7 cellular contexts compared by ENCODE assay signal in the genomic region with DNA sequence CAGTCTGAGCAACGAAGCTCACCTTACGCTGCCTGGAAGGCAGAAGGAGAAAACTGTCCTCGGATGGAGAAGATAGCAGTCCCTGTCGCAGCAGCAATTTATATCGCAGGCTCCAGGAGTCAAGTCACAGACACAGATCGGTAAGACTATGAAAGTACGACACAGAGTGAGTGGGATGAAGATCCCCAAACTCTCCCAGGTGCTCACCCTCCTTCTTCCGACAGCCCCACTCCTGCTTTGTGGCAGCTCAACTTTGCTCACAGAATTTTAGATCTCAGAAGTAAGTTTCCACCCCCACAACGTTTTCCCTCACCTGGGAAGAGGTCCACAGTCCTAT. TPM values are rescaled to one million over a fixed set of nuclear protein-coding genes. Genes with fewer than 3 reads are reported as not detected.
DNase-seq lines count a peak whose midpoint lies in the region; ATAC-seq, FAIRE-seq and TF ChIP-seq lines count a peak whose summit lies in the region.

No MANE protein-coding gene starts in this region.

- H4K20me1 ChIP-seq in GM23338 (replicated peaks; ENCODE audit: insufficient read depth): 0 out of 2 replicates have a peak, but pooled peaks cover 4% of the 10 kb centered on the region

- peak overlapping the region; percentile 97 for H3K4me3 Mint-ChIP-seq in GM23338

- peaks cover 17% of the 10 kb centered on the region; the same call in 2 of the 3 replicates for H3K4me1 Mint-ChIP-seq in GM23338

- H3K9ac ChIP-seq in SK-N-MC (ENCODE audit: insufficient read length): peak overlapping the region; percentile 84

- H3F3A ChIP-seq in GM23338 (replicated peaks; ENCODE audit: low read depth): no peaks in the 10 kb centered on the region

- H3K4me1 ChIP-seq in GM23338 (ENCODE audit: insufficient read depth) (peaks cover 8% of the 10 kb centered on the region; the same call in 1 of the 2 replicates), esophagus squamous epithelium (peaks cover 0 to 48% (median 18%) of the 10 kb centered on the region in 3 donors), pancreas (peaks cover 0 to 15% (median 0%) of the 10 kb centered on the region in 3 donors)

- peak overlapping the region; percentile 67; the same call in 1 of the 2 replicates for H3K27ac ChIP-seq in GM23338 (ENCODE audit: low read depth)
- no peak overlapping the region for H3K27ac ChIP-seq in SK-N-MC
- H3K27ac ChIP-seq in esophagus squamous epithelium: peak overlapping the region; percentile 85 to 90 (median 88)
- H3K27ac ChIP-seq in pancreas: peak overlapping the region; percentile 34 to 79 (median 47)

- H3K9me3 ChIP-seq in SK-N-MC (ENCODE audit: low read depth, low read length): no peaks in the 10 kb centered on the region
- no peaks in the 10 kb centered on the region for H3K9me3 ChIP-seq in esophagus squamous epithelium
- H3K9me3 ChIP-seq in pancreas: no peaks in the 10 kb centered on the region

- peaks cover 3% of the 10 kb centered on the region; the same call in 1 of the 2 replicates for H3K9me2 ChIP-seq in GM23338 (ENCODE audit: insufficient read depth)

- peak overlapping the region; percentile 96 for H3K4me2 ChIP-seq in GM23338

- WGBS in esophagus squamous epithelium, 2 donors: 4 to 8% methylated on average over 5 to 8 of the region's 9 CpGs
- 0 to 1% methylated on average over 9 of the region's 9 CpGs for WGBS in pancreas, 2 donors

- FAIRE-seq in pancreas (lab: Jason Lieb, UNC): no peak

- DNase-seq in GM23338 (ENCODE audit: low spot score): peak; percentile 4
- no peak for DNase-seq in SK-N-MC (ENCODE audit: low read depth, low spot score)
- peak; percentile 31 for DNase-seq in esophagus squamous epithelium (lab: John Stamatoyannopoulos, UW)
- no peak for DNase-seq in pancreas
- DNase-seq in NCI-H345 (lab: John Stamatoyannopoulos, UW): no peak
- no peak for DNase-seq in HuH-7.5 (ENCODE audit: low spot score)
- DNase-seq in epidermal melanocyte (ENCODE audit: insufficient read length, low spot score): no peak

- peak overlapping the region; percentile 99 for H3K27ac Mint-ChIP-seq in GM23338

- TF ChIP-seq POLR2A in esophagus squamous epithelium (IDR thresholded peaks at IDR 0.05): no peak

- H3K36me3 Mint-ChIP-seq in GM23338 (ENCODE audit: low read depth): peaks cover 30% of the 10 kb centered on the region

- no peaks in the 10 kb centered on the region for H3K27me3 ChIP-seq in GM23338 (ENCODE audit: insufficient read depth)
- no peaks in the 10 kb centered on the region for H3K27me3 ChIP-seq in esophagus squamous epithelium
- no peaks in the 10 kb centered on the region for H3K27me3 ChIP-seq in pancreas

- peak overlapping the region; percentile 81; the same call in 1 of the 2 replicates for H2AFZ ChIP-seq in GM23338

- intact Hi-C loops in esophagus squamous epithelium (cut with DNase I): loop anchor here (2.0 kb wide), 1 partner anchor 150 kb away; no protein-coding TSS in a partner anchor
- intact Hi-C loops in pancreas (cut with DNase I): loop anchor here in 1 of 3 donors (10.0 kb wide), 1 partner anchor 142 kb away; no protein-coding TSS in a partner anchor

- TF ChIP-seq CTCF in GM23338 (conservative IDR thresholded peaks at IDR 0.05; ENCODE audit: low read depth in 2 of 2) (no peak), esophagus squamous epithelium (IDR thresholded peaks at IDR 0.05) (no peak), pancreas (IDR thresholded peaks at IDR 0.05) (no peak)

- H3K27me3 Mint-ChIP-seq in GM23338 (ENCODE audit: insufficient read depth, low read depth, poor library complexity): peaks cover 5% of the 10 kb centered on the region

- H3K36me3 ChIP-seq in GM23338 (ENCODE audit: insufficient read depth): peaks cover 15% of the 10 kb centered on the region
- H3K36me3 ChIP-seq in SK-N-MC (ENCODE audit: insufficient read depth, low read length): peaks cover 4% of the 10 kb centered on the region; the same call in 1 of the 2 replicates
- H3K36me3 ChIP-seq in esophagus squamous epithelium: peaks cover 0 to 40% (median 0%) of the 10 kb centered on the region in 3 donors
- H3K36me3 ChIP-seq in pancreas: peaks cover 0 to 8% (median 0%) of the 10 kb centered on the region in 3 donors

- H3K4me3 ChIP-seq in GM23338 (peak overlapping the region; percentile 82), SK-N-MC (peak overlapping the region; percentile 87), esophagus squamous epithelium (peak overlapping the region; percentile 71 to 85 (median 82)), pancreas (peak overlapping the region; percentile 69 to 77 (median 72))

- H3K9me3 Mint-ChIP-seq in GM23338: peaks cover 10% of the 10 kb centered on the region

- no peak; the same call in 2 of the 3 replicates for ATAC-seq in GM23338
- peak in 3 of 4 donors; percentile 1 to 6 (median 2) for ATAC-seq in pancreas

- H3K79me2 ChIP-seq in GM23338 (replicated peaks; ENCODE audit: insufficient read depth): peaks cover 32% of the 10 kb centered on the region

TF ChIP-seq in GM23338, 12 proteins besides CTCF, POLR2A, EP300 and RAD21:
- TF ChIP-seq, protein P1, sequence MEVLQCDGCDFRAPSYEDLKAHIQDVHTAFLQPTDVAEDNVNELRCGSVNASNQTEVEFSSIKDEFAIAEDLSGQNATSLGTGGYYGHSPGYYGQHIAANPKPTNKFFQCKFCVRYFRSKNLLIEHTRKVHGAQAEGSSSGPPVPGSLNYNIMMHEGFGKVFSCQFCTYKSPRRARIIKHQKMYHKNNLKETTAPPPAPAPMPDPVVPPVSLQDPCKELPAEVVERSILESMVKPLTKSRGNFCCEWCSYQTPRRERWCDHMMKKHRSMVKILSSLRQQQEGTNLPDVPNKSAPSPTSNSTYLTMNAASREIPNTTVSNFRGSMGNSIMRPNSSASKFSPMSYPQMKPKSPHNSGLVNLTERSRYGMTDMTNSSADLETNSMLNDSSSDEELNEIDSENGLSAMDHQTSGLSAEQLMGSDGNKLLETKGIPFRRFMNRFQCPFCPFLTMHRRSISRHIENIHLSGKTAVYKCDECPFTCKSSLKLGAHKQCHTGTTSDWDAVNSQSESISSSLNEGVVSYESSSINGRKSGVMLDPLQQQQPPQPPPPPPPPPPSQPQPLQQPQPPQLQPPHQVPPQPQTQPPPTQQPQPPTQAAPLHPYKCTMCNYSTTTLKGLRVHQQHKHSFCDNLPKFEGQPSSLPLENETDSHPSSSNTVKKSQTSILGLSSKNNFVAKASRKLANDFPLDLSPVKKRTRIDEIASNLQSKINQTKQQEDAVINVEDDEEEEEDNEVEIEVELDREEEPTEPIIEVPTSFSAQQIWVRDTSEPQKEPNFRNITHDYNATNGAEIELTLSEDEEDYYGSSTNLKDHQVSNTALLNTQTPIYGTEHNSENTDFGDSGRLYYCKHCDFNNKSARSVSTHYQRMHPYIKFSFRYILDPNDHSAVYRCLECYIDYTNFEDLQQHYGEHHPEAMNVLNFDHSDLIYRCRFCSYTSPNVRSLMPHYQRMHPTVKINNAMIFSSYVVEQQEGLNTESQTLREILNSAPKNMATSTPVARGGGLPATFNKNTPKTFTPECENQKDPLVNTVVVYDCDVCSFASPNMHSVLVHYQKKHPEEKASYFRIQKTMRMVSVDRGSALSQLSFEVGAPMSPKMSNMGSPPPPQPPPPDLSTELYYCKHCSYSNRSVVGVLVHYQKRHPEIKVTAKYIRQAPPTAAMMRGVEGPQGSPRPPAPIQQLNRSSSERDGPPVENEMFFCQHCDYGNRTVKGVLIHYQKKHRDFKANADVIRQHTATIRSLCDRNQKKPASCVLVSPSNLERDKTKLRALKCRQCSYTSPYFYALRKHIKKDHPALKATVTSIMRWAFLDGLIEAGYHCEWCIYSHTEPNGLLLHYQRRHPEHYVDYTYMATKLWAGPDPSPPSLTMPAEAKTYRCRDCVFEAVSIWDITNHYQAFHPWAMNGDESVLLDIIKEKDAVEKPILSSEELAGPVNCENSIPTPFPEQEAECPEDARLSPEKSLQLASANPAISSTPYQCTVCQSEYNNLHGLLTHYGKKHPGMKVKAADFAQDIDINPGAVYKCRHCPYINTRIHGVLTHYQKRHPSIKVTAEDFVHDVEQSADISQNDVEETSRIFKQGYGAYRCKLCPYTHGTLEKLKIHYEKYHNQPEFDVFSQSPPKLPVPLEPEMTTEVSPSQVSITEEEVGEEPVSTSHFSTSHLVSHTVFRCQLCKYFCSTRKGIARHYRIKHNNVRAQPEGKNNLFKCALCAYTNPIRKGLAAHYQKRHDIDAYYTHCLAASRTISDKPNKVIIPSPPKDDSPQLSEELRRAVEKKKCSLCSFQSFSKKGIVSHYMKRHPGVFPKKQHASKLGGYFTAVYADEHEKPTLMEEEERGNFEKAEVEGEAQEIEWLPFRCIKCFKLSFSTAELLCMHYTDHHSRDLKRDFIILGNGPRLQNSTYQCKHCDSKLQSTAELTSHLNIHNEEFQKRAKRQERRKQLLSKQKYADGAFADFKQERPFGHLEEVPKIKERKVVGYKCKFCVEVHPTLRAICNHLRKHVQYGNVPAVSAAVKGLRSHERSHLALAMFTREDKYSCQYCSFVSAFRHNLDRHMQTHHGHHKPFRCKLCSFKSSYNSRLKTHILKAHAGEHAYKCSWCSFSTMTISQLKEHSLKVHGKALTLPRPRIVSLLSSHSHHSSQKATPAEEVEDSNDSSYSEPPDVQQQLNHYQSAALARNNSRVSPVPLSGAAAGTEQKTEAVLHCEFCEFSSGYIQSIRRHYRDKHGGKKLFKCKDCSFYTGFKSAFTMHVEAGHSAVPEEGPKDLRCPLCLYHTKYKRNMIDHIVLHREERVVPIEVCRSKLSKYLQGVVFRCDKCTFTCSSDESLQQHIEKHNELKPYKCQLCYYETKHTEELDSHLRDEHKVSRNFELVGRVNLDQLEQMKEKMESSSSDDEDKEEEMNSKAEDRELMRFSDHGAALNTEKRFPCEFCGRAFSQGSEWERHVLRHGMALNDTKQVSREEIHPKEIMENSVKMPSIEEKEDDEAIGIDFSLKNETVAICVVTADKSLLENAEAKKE (CRISPR knock-in tag; IDR thresholded peaks at IDR 0.05): no peak
- TF ChIP-seq STAT1 (IDR thresholded peaks at IDR 0.05; ENCODE audit: unreplicated experiment): no peak
- no peak for TF ChIP-seq CREB1 (CRISPR knock-in tag; IDR thresholded peaks at IDR 0.05; ENCODE audit: low read depth)
- no peak for TF ChIP-seq EZH2 (IDR thresholded peaks at IDR 0.05; ENCODE audit: low read depth, unreplicated experiment)
- TF ChIP-seq POLR2AphosphoS5 (IDR thresholded peaks at IDR 0.05; ENCODE audit: low read depth): no peak
TF ChIP-seq in GM23338: peak in this region for 0.

RNA-seq across cellular contexts. Expression of a gene that starts 0.4 kb away (rescaled TPM):
- 28.3 and 29.7 TPM in 2 replicates for total RNA-seq in GM23338 (2014; rRNA removed; shearing (Covaris generic))
- polyA plus RNA-seq in GM23338 (2016; fragmentation: Nextera tagmentation; extraction: Ambion mirVana): 27.3 and 32.4 TPM in 2 replicates
- 10 to 100 TPM in 3 of 4 donors, 1 to 10 TPM in 1; 6.8 to 21.1 (median 16.7) TPM for total RNA-seq in esophagus squamous epithelium
- total RNA-seq in pancreas: 10 to 100 TPM in 5 of 6 donors, 1 to 10 TPM in 1; 8.9 to 25.5 (median 16.7) TPM
- polyA plus RNA-seq in pancreas: 10 to 100 TPM in 1 of 2 donors, 1 to 10 TPM in 1; 8.1 to 16.8 TPM

RNA-seq across cellular contexts. Expression of a gene that starts 36.8 kb away (rescaled TPM):
- total RNA-seq in GM23338 (2014; rRNA removed; shearing (Covaris generic)): 104 and 117 TPM in 2 replicates
- polyA plus RNA-seq in GM23338 (2016; fragmentation: Nextera tagmentation; extraction: Ambion mirVana): 35.1 and 36.0 TPM in 2 replicates
- 10 to 100 TPM; 34.5 to 78.3 (median 47.4) TPM for total RNA-seq in esophagus squamous epithelium
- 10 to 100 TPM; 43.3 to 68.4 (median 54.9) TPM for total RNA-seq in pancreas
- 10 to 100 TPM; 22.0 to 25.5 TPM for polyA plus RNA-seq in pancreas

Comparison
In these comparisons a context has a peak if more than half of its experiments do, and no peak if none do; other contexts are left out.
1. DNase-seq: peak in GM23338 (single experiment) and esophagus squamous epithelium (single experiment); none in SK-N-MC (single experiment), pancreas (0 of 6), NCI-H345 (single experiment), HuH-7.5 (single experiment) and epidermal melanocyte (single experiment).
2. Peak in every context shown above with its lines, with median percentiles within 50 percentile points of each other: H3K4me3 ChIP-seq.